Comparison of ENCODE assay signal across 10 cellular contexts in the genomic region with DNA sequence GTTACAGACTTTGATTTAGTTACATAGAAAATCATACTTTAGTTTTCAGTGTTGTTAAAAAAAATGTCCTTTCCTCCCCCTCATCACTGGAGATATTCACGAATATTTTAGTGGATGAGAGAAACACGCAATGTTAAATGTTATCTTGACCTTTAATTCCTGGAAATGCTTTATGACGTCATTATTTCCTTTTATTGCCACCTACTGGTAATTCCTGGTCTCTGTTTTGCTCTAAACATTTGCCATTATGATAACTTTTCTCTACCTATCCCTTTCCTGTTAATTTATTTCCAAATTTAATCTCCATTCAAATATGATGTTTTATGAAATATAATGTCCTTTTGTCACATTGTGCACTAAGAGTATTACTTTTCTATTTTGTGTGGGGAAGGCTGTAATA.
DNase-seq lines count a peak whose midpoint lies in the region; ATAC-seq and TF ChIP-seq lines count a peak whose summit lies in the region.
"Had no signal": no experiment of that assay in that cellular context is flagged by ENCODE, and none has a peak within 500 bp of the region (broad histone marks: within the 10 kb centered on the region; RNA-seq: fewer than 3 reads in every experiment).

No MANE protein-coding gene starts in this region.

- POLR2A ChIA-PET in activated CD4-positive, alpha-beta memory T cell treated with anti-CD3 and anti-CD28 coated beads, Interleukin-2, amount 10 ng/mL, durations not matched to agents 7 days and 5 days (lab: Charles Lee): no interaction called here

- H3K36me3 ChIP-seq in testis (ENCODE audit: low read depth, missing control alignments): no peaks in the 10 kb centered on the region
- no peaks in the 10 kb centered on the region for H3K36me3 ChIP-seq in right atrium auricular region

- no peak overlapping the region for H3K27ac ChIP-seq in testis
- H3K27ac ChIP-seq in right atrium auricular region: no peak overlapping the region

- H3K4me3 Mint-ChIP-seq in activated naive CD8-positive, alpha-beta T cell: peak overlapping the region; percentile 5
- H3K4me3 Mint-ChIP-seq in activated naive CD8-positive, alpha-beta T cell treated with anti-CD3 and anti-CD28 coated beads, Interleukin-2, amount 50 U/mL, for 24 hours: no peak overlapping the region
- H3K4me3 Mint-ChIP-seq in endothelial cell (ENCODE audit: unreplicated experiment): no peak overlapping the region
- H3K4me3 Mint-ChIP-seq in activated CD4-positive, alpha-beta memory T cell treated with anti-CD3 and anti-CD28 coated beads, Interleukin-2, amount 10 ng/mL, durations not matched to agents 7 days and 5 days: no peak overlapping the region

- ATAC-seq in activated naive CD8-positive, alpha-beta T cell treated with anti-CD3 and anti-CD28 coated beads, Interleukin-2, amount 50 U/mL, for 24 hours: no peak
- no peak for ATAC-seq in GM19452 (IDR thresholded peaks at IDR 0.05; ENCODE audit: unreplicated experiment)
- ATAC-seq: mucosa of descending colon had no signal

- no peaks in the 10 kb centered on the region for H3K9me3 Mint-ChIP-seq in activated naive CD8-positive, alpha-beta T cell (ENCODE audit: low read depth)
- H3K9me3 Mint-ChIP-seq in activated naive CD8-positive, alpha-beta T cell treated with anti-CD3 and anti-CD28 coated beads, Interleukin-2, amount 50 U/mL, for 24 hours: no peaks in the 10 kb centered on the region
- no peaks in the 10 kb centered on the region for H3K9me3 Mint-ChIP-seq in endothelial cell (ENCODE audit: unreplicated experiment)
- no peaks in the 10 kb centered on the region for H3K9me3 Mint-ChIP-seq in activated CD4-positive, alpha-beta memory T cell treated with anti-CD3 and anti-CD28 coated beads, Interleukin-2, amount 10 ng/mL, durations not matched to agents 7 days and 5 days
- H3K9me3 Mint-ChIP-seq: CD8-positive, alpha-beta memory T cell had no signal

- H3K27me3 Mint-ChIP-seq in activated naive CD8-positive, alpha-beta T cell: no peaks in the 10 kb centered on the region
- no peaks in the 10 kb centered on the region for H3K27me3 Mint-ChIP-seq in activated naive CD8-positive, alpha-beta T cell treated with anti-CD3 and anti-CD28 coated beads, Interleukin-2, amount 50 U/mL, for 24 hours
- H3K27me3 Mint-ChIP-seq in endothelial cell (ENCODE audit: unreplicated experiment): peaks cover 1% of the 10 kb centered on the region
- no peaks in the 10 kb centered on the region for H3K27me3 Mint-ChIP-seq in activated CD4-positive, alpha-beta memory T cell treated with anti-CD3 and anti-CD28 coated beads, Interleukin-2, amount 10 ng/mL, durations not matched to agents 7 days and 5 days
- H3K27me3 Mint-ChIP-seq: CD8-positive, alpha-beta memory T cell had no signal

- H3K9me3 ChIP-seq in testis: no peaks in the 10 kb centered on the region
- no peaks in the 10 kb centered on the region for H3K9me3 ChIP-seq in right atrium auricular region
- H3K9me3 ChIP-seq: mucosa of descending colon had no signal

- TF ChIP-seq CTCF in endothelial cell (IDR thresholded peaks at IDR 0.05; ENCODE audit: unreplicated experiment) (peak; percentile 23), testis (IDR thresholded peaks at IDR 0.05) (peak in 2 of 3 experiments; percentile 17 to 25), right atrium auricular region (IDR thresholded peaks at IDR 0.05) (no peak)

- H3K27me3 ChIP-seq in testis: no peaks in the 10 kb centered on the region
- no peaks in the 10 kb centered on the region for H3K27me3 ChIP-seq in right atrium auricular region

- TF ChIP-seq POLR2A in testis (IDR thresholded peaks at IDR 0.05): no peak

- no peak overlapping the region for H3K27ac Mint-ChIP-seq in activated naive CD8-positive, alpha-beta T cell
- H3K27ac Mint-ChIP-seq in activated naive CD8-positive, alpha-beta T cell treated with anti-CD3 and anti-CD28 coated beads, Interleukin-2, amount 50 U/mL, for 24 hours: no peak overlapping the region
- peak overlapping the region; percentile 45 for H3K27ac Mint-ChIP-seq in endothelial cell (ENCODE audit: unreplicated experiment)
- H3K27ac Mint-ChIP-seq in activated CD4-positive, alpha-beta memory T cell treated with anti-CD3 and anti-CD28 coated beads, Interleukin-2, amount 10 ng/mL, durations not matched to agents 7 days and 5 days: no peak overlapping the region

- no peak for DNase-seq in activated naive CD8-positive, alpha-beta T cell treated with anti-CD3 and anti-CD28 coated beads, Interleukin-2, amount 50 U/mL, for 24 hours
- peak; percentile 84 for DNase-seq in NCI-H1105 (lab: John Stamatoyannopoulos, UW)
- no peak for DNase-seq in endothelial cell (ENCODE audit: low spot score)
- no peak for DNase-seq in testis
- DNase-seq in activated CD4-positive, alpha-beta memory T cell treated with anti-CD3 and anti-CD28 coated beads, Interleukin-2, amount 10 ng/mL, durations not matched to agents 7 days and 5 days: no peak
- DNase-seq in right atrium auricular region (ENCODE audit: low spot score): no peak
- DNase-seq: mucosa of descending colon had no signal

- H3K4me1 Mint-ChIP-seq in activated naive CD8-positive, alpha-beta T cell (ENCODE audit: low read depth): peaks cover 13% of the 10 kb centered on the region
- peaks cover 20% of the 10 kb centered on the region for H3K4me1 Mint-ChIP-seq in activated naive CD8-positive, alpha-beta T cell treated with anti-CD3 and anti-CD28 coated beads, Interleukin-2, amount 50 U/mL, for 24 hours
- peaks cover 8% of the 10 kb centered on the region for H3K4me1 Mint-ChIP-seq in endothelial cell (ENCODE audit: unreplicated experiment)
- peaks cover 12% of the 10 kb centered on the region for H3K4me1 Mint-ChIP-seq in activated CD4-positive, alpha-beta memory T cell treated with anti-CD3 and anti-CD28 coated beads, Interleukin-2, amount 10 ng/mL, durations not matched to agents 7 days and 5 days

- WGBS in testis, 2 donors: 9 to 20% methylated on average over 3 of the region's 3 CpGs

- CTCF ChIA-PET in activated CD4-positive, alpha-beta memory T cell treated with anti-CD3 and anti-CD28 coated beads, Interleukin-2, amount 10 ng/mL, durations not matched to agents 7 days and 5 days (lab: Charles Lee): interaction anchor here (1.5 kb wide), 1 partner anchor 10 kb away, joined by 4 read pairs; no protein-coding TSS in a partner anchor

- H3K4me1 ChIP-seq in testis: no peaks in the 10 kb centered on the region
- H3K4me1 ChIP-seq in right atrium auricular region: no peaks in the 10 kb centered on the region

- intact Hi-C loops in testis (cut with DNase I; ENCODE audit: low total_unique reads): no loop called here

- no peaks in the 10 kb centered on the region for H3K36me3 Mint-ChIP-seq in activated naive CD8-positive, alpha-beta T cell
- no peaks in the 10 kb centered on the region for H3K36me3 Mint-ChIP-seq in activated naive CD8-positive, alpha-beta T cell treated with anti-CD3 and anti-CD28 coated beads, Interleukin-2, amount 50 U/mL, for 24 hours (ENCODE audit: low read depth)
- H3K36me3 Mint-ChIP-seq in endothelial cell (ENCODE audit: low read depth, unreplicated experiment): no peaks in the 10 kb centered on the region
- H3K36me3 Mint-ChIP-seq in activated CD4-positive, alpha-beta memory T cell treated with anti-CD3 and anti-CD28 coated beads, Interleukin-2, amount 10 ng/mL, durations not matched to agents 7 days and 5 days (ENCODE audit: low read depth): no peaks in the 10 kb centered on the region
- H3K36me3 Mint-ChIP-seq: CD8-positive, alpha-beta memory T cell had no signal

- H3K4me3 ChIP-seq in testis (no peak overlapping the region), right atrium auricular region (no peak overlapping the region)
- H3K4me3 ChIP-seq: mucosa of descending colon had no signal

Comparison
In these comparisons a context has a peak if more than half of its experiments do, and no peak if none do; other contexts are left out.
1. CTCF ChIP-seq: peak in endothelial cell (single experiment) and testis (2 of 3); none in right atrium auricular region (0 of 2).